In the genomic region with DNA sequence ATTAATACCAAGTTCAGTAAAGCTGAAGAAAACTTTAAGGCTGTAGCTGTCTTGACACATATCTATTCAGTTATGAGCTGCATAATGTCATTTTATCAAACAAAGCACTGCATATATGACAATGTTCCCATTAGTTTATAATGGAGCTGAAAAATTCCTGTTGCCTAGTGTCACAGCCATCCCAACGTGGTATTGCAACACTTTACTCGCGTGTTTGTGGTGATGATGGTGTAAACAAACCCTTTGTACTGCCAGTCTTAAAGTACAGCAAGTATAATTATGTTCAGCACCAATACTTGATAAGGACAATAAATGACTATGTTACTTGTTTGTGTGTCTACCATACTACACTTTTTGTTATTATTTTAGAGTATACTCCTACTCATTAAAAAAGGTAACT, we compare ENCODE assay signal across 1 cellular context.
TF ChIP-seq lines count a peak whose summit lies in the region.

No MANE protein-coding gene starts in this region.

TF ChIP-seq in IMR-90, 13 proteins besides CTCF, POLR2A, EP300 and RAD21:
- TF ChIP-seq, protein P1, sequence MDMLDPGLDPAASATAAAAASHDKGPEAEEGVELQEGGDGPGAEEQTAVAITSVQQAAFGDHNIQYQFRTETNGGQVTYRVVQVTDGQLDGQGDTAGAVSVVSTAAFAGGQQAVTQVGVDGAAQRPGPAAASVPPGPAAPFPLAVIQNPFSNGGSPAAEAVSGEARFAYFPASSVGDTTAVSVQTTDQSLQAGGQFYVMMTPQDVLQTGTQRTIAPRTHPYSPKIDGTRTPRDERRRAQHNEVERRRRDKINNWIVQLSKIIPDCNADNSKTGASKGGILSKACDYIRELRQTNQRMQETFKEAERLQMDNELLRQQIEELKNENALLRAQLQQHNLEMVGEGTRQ (IDR thresholded peaks at IDR 0.05; ENCODE audit: low read depth, low read length), result no peak
- no peak for TF ChIP-seq CHD1 (IDR thresholded peaks at IDR 0.05; ENCODE audit: low read depth, low read length)
- no peak for TF ChIP-seq MXI1 (IDR thresholded peaks at IDR 0.05; ENCODE audit: borderline replicate concordance, low read depth, low read length)
- TF ChIP-seq CEBPB (IDR thresholded peaks at IDR 0.05; ENCODE audit: low read depth, low read length), result peak; percentile 86
- TF ChIP-seq RFX5 (IDR thresholded peaks at IDR 0.05; ENCODE audit: low read depth, low read length), result no peak
- TF ChIP-seq NFE2L2 (IDR thresholded peaks at IDR 0.05; ENCODE audit: low read depth, low read length), result no peak
